Comparison of ENCODE assay signal across 14 cellular contexts in genomic region chr7:4286281-4286680, GRCh38.
DNase-seq lines count a peak whose midpoint lies in the region; TF ChIP-seq lines count a peak whose summit lies in the region.
"Had no signal": no experiment of that assay in that cellular context is flagged by ENCODE, and none has a peak within 500 bp of the region (broad histone marks: within the 10 kb centered on the region; RNA-seq: fewer than 3 reads in every experiment).

No MANE protein-coding gene starts in this region.

- H3K36me3 Mint-ChIP-seq in activated T-helper 1 cell treated with anti-CD3 and anti-CD28 coated beads, Interleukin-12 subunit alpha, Interleukin-12 subunit beta, Interleukin-2, Interleukin-4 antibody, amounts not matched to agents 30 ng/mL and 10 ng/mL and 1 ng/mL, durations not matched to agents 14 hours and 24 hours and 36 hours (ENCODE audit: low read depth), result no peaks in the 10 kb centered on the region
- H3K36me3 Mint-ChIP-seq in HFFc6 (ENCODE audit: low read depth), result peaks cover 8% of the 10 kb centered on the region
- H3K36me3 Mint-ChIP-seq: CD4-positive, CD25-positive, alpha-beta regulatory T cell had no signal

- 0 out of 2 replicates have a peak, but pooled peaks have one; percentile 18 for TF ChIP-seq CTCF in A673 (conservative IDR thresholded peaks at IDR 0.05; ENCODE audit: low read depth, low read length)
- TF ChIP-seq CTCF in WERI-Rb-1 (IDR thresholded peaks at IDR 0.05; ENCODE audit: low read depth, low read length), result 0 out of 2 replicates have a peak, but pooled peaks have one; percentile 16
- no peak for TF ChIP-seq CTCF in HFFc6 (IDR thresholded peaks at IDR 0.05)

- H3K4me3 Mint-ChIP-seq in activated T-helper 1 cell treated with anti-CD3 and anti-CD28 coated beads, Interleukin-12 subunit alpha, Interleukin-12 subunit beta, Interleukin-2, Interleukin-4 antibody, amounts not matched to agents 30 ng/mL and 10 ng/mL and 1 ng/mL, durations not matched to agents 14 hours and 24 hours and 36 hours, result no peak overlapping the region
- H3K4me3 Mint-ChIP-seq in HFFc6, result no peak overlapping the region
- H3K4me3 Mint-ChIP-seq: CD4-positive, CD25-positive, alpha-beta regulatory T cell had no signal

- intact Hi-C loops in A673 (cut with micrococcal nuclease; ENCODE audit: unreplicated experiment), result no loop called here
- intact Hi-C loops in activated T-helper 1 cell treated with anti-CD3 and anti-CD28 coated beads, Interleukin-12 subunit alpha, Interleukin-12 subunit beta, Interleukin-2, Interleukin-4 antibody, amounts not matched to agents 30 ng/mL and 10 ng/mL and 1 ng/mL, durations not matched to agents 14 hours and 24 hours and 36 hours (cut with micrococcal nuclease), result no loop called here

- no peak for DNase-seq in A673 (ENCODE audit: low spot score)
- DNase-seq in NCI-H226, result peak; percentile 20
- DNase-seq in WERI-Rb-1, result no peak
- peak; percentile 52 for DNase-seq in left kidney (ENCODE audit: low read depth, low spot score)
- DNase-seq in GM19240 (ENCODE audit: insufficient read length, low spot score), result no peak
- DNase-seq in NOMO-1 (lab: John Stamatoyannopoulos, UW; ENCODE audit: unreplicated experiment in 2 of 2), result no peak
- no peak for DNase-seq in activated T-helper 1 cell treated with anti-CD3 and anti-CD28 coated beads, Interleukin-12 subunit alpha, Interleukin-12 subunit beta, Interleukin-2, Interleukin-4 antibody, amounts not matched to agents 30 ng/mL and 10 ng/mL and 1 ng/mL, durations not matched to agents 14 hours and 24 hours and 36 hours (ENCODE audit: low spot score)
- no peak for DNase-seq in HFFc6
- DNase-seq: AML-193; CD4-positive, CD25-positive, alpha-beta regulatory T cell; NCI-H446; NCI-H82 had no signal

- BruUV-seq in A673 (replicated peaks; lab: Mats Ljungman, UMichigan), result no TSS peak

- H3K9me3 ChIP-seq in A673 (ENCODE audit: low read depth, low read length, poor library complexity, severe bottlenecking) (no peaks in the 10 kb centered on the region), WERI-Rb-1 (ENCODE audit: severe bottlenecking) (no peaks in the 10 kb centered on the region)
- H3K9me3 ChIP-seq: SJSA1 had no signal

- no peaks in the 10 kb centered on the region for H3K4me1 Mint-ChIP-seq in activated T-helper 1 cell treated with anti-CD3 and anti-CD28 coated beads, Interleukin-12 subunit alpha, Interleukin-12 subunit beta, Interleukin-2, Interleukin-4 antibody, amounts not matched to agents 30 ng/mL and 10 ng/mL and 1 ng/mL, durations not matched to agents 14 hours and 24 hours and 36 hours (ENCODE audit: low read depth)
- no peaks in the 10 kb centered on the region for H3K4me1 Mint-ChIP-seq in HFFc6 (ENCODE audit: low read depth)
- H3K4me1 Mint-ChIP-seq: CD4-positive, CD25-positive, alpha-beta regulatory T cell had no signal

- H3K4me3 ChIP-seq in A673 (ENCODE audit: low read depth, low read length, poor library complexity, severe bottlenecking) (no peak overlapping the region), WERI-Rb-1 (ENCODE audit: low read depth, low read length) (no peak overlapping the region)
- H3K4me3 ChIP-seq: SJSA1 had no signal

- POLR2A ChIA-PET in A673 (lab: Charles Lee; ENCODE audit: low non-redundant PET), result no interaction called here

- no peaks in the 10 kb centered on the region for H3K4me1 ChIP-seq in A673 (ENCODE audit: insufficient read depth, low read length, poor library complexity, severe bottlenecking)
- H3K4me1 ChIP-seq: SJSA1 had no signal

- H3K36me3 ChIP-seq in A673 (ENCODE audit: insufficient read depth, low read length, poor library complexity, severe bottlenecking) (no peaks in the 10 kb centered on the region), WERI-Rb-1 (no peaks in the 10 kb centered on the region)
- H3K36me3 ChIP-seq: SJSA1 had no signal

- no peak overlapping the region for H3K27ac ChIP-seq in A673 (ENCODE audit: low read depth, low read length, poor library complexity, severe bottlenecking)
- H3K27ac ChIP-seq in WERI-Rb-1, result no peak overlapping the region
- H3K27ac ChIP-seq: RWPE1, SJSA1 had no signal

- H3K9me3 Mint-ChIP-seq in activated T-helper 1 cell treated with anti-CD3 and anti-CD28 coated beads, Interleukin-12 subunit alpha, Interleukin-12 subunit beta, Interleukin-2, Interleukin-4 antibody, amounts not matched to agents 30 ng/mL and 10 ng/mL and 1 ng/mL, durations not matched to agents 14 hours and 24 hours and 36 hours, result peaks cover 2% of the 10 kb centered on the region
- H3K9me3 Mint-ChIP-seq in HFFc6, result peaks cover 64% of the 10 kb centered on the region

- CTCF ChIA-PET in A673 (lab: Charles Lee), result no interaction called here

- H3K27ac Mint-ChIP-seq in activated T-helper 1 cell treated with anti-CD3 and anti-CD28 coated beads, Interleukin-12 subunit alpha, Interleukin-12 subunit beta, Interleukin-2, Interleukin-4 antibody, amounts not matched to agents 30 ng/mL and 10 ng/mL and 1 ng/mL, durations not matched to agents 14 hours and 24 hours and 36 hours, result no peak overlapping the region
- no peak overlapping the region for H3K27ac Mint-ChIP-seq in HFFc6
- H3K27ac Mint-ChIP-seq: CD4-positive, CD25-positive, alpha-beta regulatory T cell had no signal

- H3K27me3 Mint-ChIP-seq in activated T-helper 1 cell treated with anti-CD3 and anti-CD28 coated beads, Interleukin-12 subunit alpha, Interleukin-12 subunit beta, Interleukin-2, Interleukin-4 antibody, amounts not matched to agents 30 ng/mL and 10 ng/mL and 1 ng/mL, durations not matched to agents 14 hours and 24 hours and 36 hours (ENCODE audit: insufficient read depth), result no peaks in the 10 kb centered on the region
- H3K27me3 Mint-ChIP-seq in HFFc6 (ENCODE audit: insufficient read depth), result no peaks in the 10 kb centered on the region

- H3K27me3 ChIP-seq in A673 (replicated peaks; ENCODE audit: insufficient read depth, low read depth, low read length, poor library complexity) (no peaks in the 10 kb centered on the region), WERI-Rb-1 (ENCODE audit: insufficient read depth, low read depth, severe bottlenecking) (no peaks in the 10 kb centered on the region)
- H3K27me3 ChIP-seq: SJSA1 had no signal

Comparison
In these comparisons a context has a peak if more than half of its experiments do, and no peak if none do; other contexts are left out.
1. DNase-seq: peak in NCI-H226 (single experiment) and left kidney (single experiment); none in A673 (single experiment), WERI-Rb-1 (single experiment), GM19240 (single experiment), NOMO-1 (0 of 2), activated T-helper 1 cell treated with anti-CD3 and anti-CD28 coated beads, Interleukin-12 subunit alpha, Interleukin-12 subunit beta, Interleukin-2, Interleukin-4 antibody, amounts not matched to agents 30 ng/mL and 10 ng/mL and 1 ng/mL, durations not matched to agents 14 hours and 24 hours and 36 hours (single experiment) and HFFc6 (single experiment).